In genomic region chr15:25327671-25328070, GRCh38 we compare ENCODE assay signal across 26 cellular contexts.
"Had no signal": no experiment of that assay in that cellular context is flagged by ENCODE, and none has a peak within 500 bp of the region (broad histone marks: within the 10 kb centered on the region; RNA-seq: fewer than 3 reads in every experiment).

No MANE protein-coding gene starts in this region.

- DNase-seq: activated CD4-positive, alpha-beta T cell treated with anti-CD3 and anti-CD28 coated beads for 1 hour; activated CD4-positive, alpha-beta T cell treated with anti-CD3 and anti-CD28 coated beads, Interleukin-2, amount 10 ng/mL, durations not matched to agents 24 days and 14 days; activated CD4-positive, alpha-beta T cell treated with anti-CD3 and anti-CD28 coated beads, Interleukin-2, amount 50 U/mL, for 48 hours; activated CD8-positive, alpha-beta memory T cell treated with anti-CD3 and anti-CD28 coated beads, Interleukin-2, amount 10 ng/mL, durations not matched to agents 7 days and 5 days; activated effector memory CD4-positive, alpha-beta T cell treated with anti-CD3 and anti-CD28 coated beads, Interleukin-2, amount 50 U/mL, for 16 hours; activated naive CD4-positive, alpha-beta T cell treated with Interleukin-2 at 50 U/mL for 16 hours; activated T-cell treated with anti-CD3 and anti-CD28 coated beads, Interleukin-2, amount 50 U/mL, for 24 hours; adrenal gland; anterior cingulate cortex; KG1; MV-4-11; NCI-H1105; NCI-H1436; NCI-H1694 treated with DMSO at 0.1 percent for 48 hours; NCI-H2029 treated with DMSO at 0.1 percent for 48 hours; NCI-H345; NCI-H510A treated with DMSO at 0.1 percent for 48 hours; NCI-H69; PC-9; SHP77 treated with DMSO at 0.1 percent for 48 hours; T-helper 17 cell; T-helper 9 cell had no signal

- H3K4me3 Mint-ChIP-seq: activated CD4-positive, alpha-beta T cell treated with anti-CD3 and anti-CD28 coated beads, Interleukin-2, amount 10 ng/mL, durations not matched to agents 24 days and 14 days; activated CD8-positive, alpha-beta memory T cell treated with anti-CD3 and anti-CD28 coated beads, Interleukin-2, amount 10 ng/mL, durations not matched to agents 7 days and 5 days; activated naive CD8-positive, alpha-beta T cell; activated T-cell treated with anti-CD3 and anti-CD28 coated beads, Interleukin-2, amount 50 U/mL, for 24 hours; IgD-negative memory B cell; T-helper 17 cell; WTC11 had no signal

- H3K27ac ChIP-seq: adrenal gland, breast epithelium, PC-9 had no signal

- H3K36me3 ChIP-seq: adrenal gland, breast epithelium had no signal

- H3K4me1 ChIP-seq: adrenal gland, breast epithelium had no signal

- H3K9me3 Mint-ChIP-seq: WTC11 had no signal

- H3K27me3 ChIP-seq: adrenal gland, breast epithelium had no signal

- H3K27me3 Mint-ChIP-seq: activated CD4-positive, alpha-beta T cell treated with anti-CD3 and anti-CD28 coated beads, Interleukin-2, amount 10 ng/mL, durations not matched to agents 24 days and 14 days; activated CD8-positive, alpha-beta memory T cell treated with anti-CD3 and anti-CD28 coated beads, Interleukin-2, amount 10 ng/mL, durations not matched to agents 7 days and 5 days; activated naive CD8-positive, alpha-beta T cell; activated T-cell treated with anti-CD3 and anti-CD28 coated beads, Interleukin-2, amount 50 U/mL, for 24 hours; IgD-negative memory B cell; T-helper 17 cell had no signal

- H3K4me3 ChIP-seq: adrenal gland, breast epithelium, PC-9 had no signal

- H3K4me2 ChIP-seq: PC-9 had no signal

- H2AFZ ChIP-seq: PC-9 had no signal

- ATAC-seq: activated CD8-positive, alpha-beta memory T cell treated with anti-CD3 and anti-CD28 coated beads, Interleukin-2, amount 10 ng/mL, durations not matched to agents 7 days and 5 days; T-helper 17 cell had no signal

- H3K9me3 ChIP-seq: adrenal gland, breast epithelium had no signal

- H3K4me1 Mint-ChIP-seq: activated CD4-positive, alpha-beta T cell treated with anti-CD3 and anti-CD28 coated beads, Interleukin-2, amount 10 ng/mL, durations not matched to agents 24 days and 14 days; activated CD8-positive, alpha-beta memory T cell treated with anti-CD3 and anti-CD28 coated beads, Interleukin-2, amount 10 ng/mL, durations not matched to agents 7 days and 5 days; T-helper 17 cell had no signal

- H3K27ac Mint-ChIP-seq: activated CD4-positive, alpha-beta T cell treated with anti-CD3 and anti-CD28 coated beads, Interleukin-2, amount 10 ng/mL, durations not matched to agents 24 days and 14 days; activated CD8-positive, alpha-beta memory T cell treated with anti-CD3 and anti-CD28 coated beads, Interleukin-2, amount 10 ng/mL, durations not matched to agents 7 days and 5 days; activated naive CD8-positive, alpha-beta T cell; activated T-cell treated with anti-CD3 and anti-CD28 coated beads, Interleukin-2, amount 50 U/mL, for 24 hours; T-helper 17 cell had no signal
